ENCODE assay signal across 19 cellular contexts in the genomic region with DNA sequence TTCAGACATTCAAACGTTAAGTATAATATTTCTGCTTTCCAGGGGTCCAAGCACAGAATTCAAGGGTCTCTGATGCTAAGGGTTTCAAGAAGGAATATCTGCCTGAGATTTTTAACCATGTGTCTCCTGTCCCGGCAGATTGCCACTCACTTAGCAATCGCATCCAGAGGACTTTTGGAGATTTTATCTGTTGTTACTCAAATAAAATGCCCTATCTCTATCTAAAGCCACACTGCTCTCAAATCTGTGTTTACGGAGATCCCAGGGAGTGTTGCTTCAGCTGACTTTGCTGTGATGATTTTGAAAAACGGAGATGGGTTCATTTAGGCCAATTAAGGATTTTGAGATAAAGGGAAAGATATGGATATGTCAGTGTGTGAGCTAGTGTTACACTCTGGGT.
"Had no signal": no experiment of that assay in that cellular context is flagged by ENCODE, and none has a peak within 500 bp of the region (broad histone marks: within the 10 kb centered on the region; RNA-seq: fewer than 3 reads in every experiment).

No MANE protein-coding gene starts in this region.

- H3K4me1 ChIP-seq: colonic mucosa, esophagus muscularis mucosa, gastrocnemius medialis, heart right ventricle, left lung, lower lobe of right lung had no signal

- H3K27me3 ChIP-seq: colonic mucosa, esophagus muscularis mucosa, gastrocnemius medialis, heart right ventricle, left lung had no signal

- H3K27ac Mint-ChIP-seq: dendritic cell treated with granulocyte-macrophage colony-stimulating factor and Interleukin-4, amounts not matched to agents 40 ng/mL and 50 ng/mL, for 4 days; naive thymus-derived CD8-positive, alpha-beta T cell had no signal

- H3K4me3 Mint-ChIP-seq: dendritic cell treated with granulocyte-macrophage colony-stimulating factor and Interleukin-4, amounts not matched to agents 40 ng/mL and 50 ng/mL, for 4 days; naive thymus-derived CD8-positive, alpha-beta T cell had no signal

- DNase-seq: colonic mucosa; cortex of kidney; effector CD8-positive, alpha-beta T cell; foreskin fibroblast; foreskin melanocyte; gastrocnemius medialis; glutamatergic neuron; head of caudate nucleus; heart right ventricle; hippocampal formation; left cardiac atrium; left lung; left ventricle myocardium superior; lower lobe of right lung; mesenchymal stem cell; midbrain; naive thymus-derived CD8-positive, alpha-beta T cell had no signal

- H3K36me3 Mint-ChIP-seq: naive thymus-derived CD8-positive, alpha-beta T cell had no signal

- H3K27me3 Mint-ChIP-seq: dendritic cell treated with granulocyte-macrophage colony-stimulating factor and Interleukin-4, amounts not matched to agents 40 ng/mL and 50 ng/mL, for 4 days; naive thymus-derived CD8-positive, alpha-beta T cell had no signal

- H3K9me3 ChIP-seq: colonic mucosa, esophagus muscularis mucosa, gastrocnemius medialis, heart right ventricle, left lung, lower lobe of right lung had no signal

- H3K4me3 ChIP-seq: colonic mucosa, esophagus muscularis mucosa, gastrocnemius medialis, heart right ventricle, left lung, lower lobe of right lung had no signal

- H3K4me1 Mint-ChIP-seq: naive thymus-derived CD8-positive, alpha-beta T cell had no signal

- H3K36me3 ChIP-seq: colonic mucosa, esophagus muscularis mucosa, gastrocnemius medialis, heart right ventricle, left lung, lower lobe of right lung had no signal

- H3K27ac ChIP-seq: colonic mucosa, esophagus muscularis mucosa, gastrocnemius medialis, heart right ventricle, left lung, lower lobe of right lung had no signal

- ATAC-seq: gastrocnemius medialis; heart right ventricle; left cardiac atrium; left lung; left ventricle myocardium superior; lower lobe of right lung; naive thymus-derived CD8-positive, alpha-beta T cell had no signal
